Comparison of ENCODE assay signal across 10 cellular contexts in genomic region chr19:50329926-50330294, GRCh38. TPM values are rescaled to one million over a fixed set of nuclear protein-coding genes. Genes with fewer than 3 reads are reported as not detected.
DNase-seq lines count a peak whose midpoint lies in the region; TF ChIP-seq lines count a peak whose summit lies in the region.
"Not testable (repeated sequence)": the region's sequence is repeated elsewhere in the genome, so short reads cannot be mapped to it uniquely, and the experiment has no call there.
"Had no signal": no experiment of that assay in that cellular context is flagged by ENCODE, and none has a peak within 500 bp of the region (broad histone marks: within the 10 kb centered on the region; RNA-seq: fewer than 3 reads in every experiment).

No MANE protein-coding gene starts in this region.

- 22% methylated on average over 18 of the region's 18 CpGs for WGBS in SK-N-SH (ENCODE audit: low lambda C conversion rate)

- not testable (repeated sequence) for H3K4me1 ChIP-seq in BE2C
- H3K4me1 ChIP-seq in HEK293 (ENCODE audit: control insufficient read depth, insufficient read depth, low read length) (peaks cover 16% of the 10 kb centered on the region), SK-N-SH (ENCODE audit: control insufficient read depth in 1 of 2, insufficient read depth in 2 of 2, low read depth in 1 of 2, low read length in 1 of 2) (peaks cover 7 to 52% of the 10 kb centered on the region in 2 experiments; a peak in 2 of 4 replicates), iPS-15b (ENCODE audit: control insufficient read depth, insufficient read depth, low read length) (peaks cover 13% of the 10 kb centered on the region)

- not testable (repeated sequence) for H3F3A ChIP-seq in SK-N-SH (replicated peaks; ENCODE audit: insufficient read depth)

- H3K27ac ChIP-seq in HEK293 (ENCODE audit: extremely low read depth, low read depth, low read length) (peak overlapping the region; percentile 66; the same call in 1 of the 2 replicates), SK-N-SH (ENCODE audit: low read depth in 2 of 2, low read length in 1 of 2) (peak overlapping the region; percentile 75 to 86), dorsolateral prefrontal cortex (peak overlapping the region in 58 of 59 donors; percentile 38 to 93 (median 82))

- intact Hi-C loops in dorsolateral prefrontal cortex (cut with DNase I) = loop anchor here (5.0 to 10.0 kb wide), 3 partner anchors 78 to 403 kb away; partner anchors contain the start of genes ATF5 (in 1 of the 2) and NUP62 (in 1 of the 2)

- H3K4me2 ChIP-seq in SK-N-SH = peak overlapping the region; percentile 78

- H3K36me3 ChIP-seq in BE2C; HEK293 (ENCODE audit: control insufficient read depth in 2 of 2, insufficient read depth in 1 of 2, low read length in 2 of 2); SK-N-SH (replicated peaks in 1 of 2; ENCODE audit: control insufficient read depth in 1 of 2, insufficient read depth in 2 of 2, low read length in 1 of 2); iPS-15b (ENCODE audit: control insufficient read depth, insufficient read depth, low read length): not testable (repeated sequence)

- TF ChIP-seq RAD21 in SK-N-SH (IDR thresholded peaks at IDR 0.05; ENCODE audit: low read length) = not testable (repeated sequence)

- H3K27me3 ChIP-seq in BE2C, dorsolateral prefrontal cortex: not testable (repeated sequence)
- H3K27me3 ChIP-seq in SK-N-SH (ENCODE audit: insufficient read depth) (peaks cover 16% of the 10 kb centered on the region; the same call in 1 of the 2 replicates), iPS-15b (ENCODE audit: control insufficient read depth, insufficient read depth, low read length) (peaks cover 11% of the 10 kb centered on the region)

- not testable (repeated sequence) for DNase-seq in BE2C, SK-N-SH, dorsolateral prefrontal cortex, nephron progenitor cell
- DNase-seq in activated naive CD4-positive, alpha-beta T cell treated with Interleukin-2 at 50 U/mL for 16 hours = peak; percentile 8

- H4K20me1 ChIP-seq in SK-N-SH (ENCODE audit: insufficient read depth) = not testable (repeated sequence)

- peaks cover 65% of the 10 kb centered on the region for H3K4me1 Mint-ChIP-seq in nephron progenitor cell
- peaks cover 68% of the 10 kb centered on the region for H3K4me1 Mint-ChIP-seq in stimulated activated naive CD8-positive, alpha-beta T cell treated with anti-CD3 and anti-CD28 coated beads, Interleukin-15, Interleukin-2, amounts not matched to agents 100 ng/mL and 50 ng/mL, for 24 hours (ENCODE audit: low read depth)

- H3K36me3 Mint-ChIP-seq in nephron progenitor cell (ENCODE audit: low read depth); stimulated activated naive CD8-positive, alpha-beta T cell treated with anti-CD3 and anti-CD28 coated beads, Interleukin-15, Interleukin-2, amounts not matched to agents 100 ng/mL and 50 ng/mL, for 24 hours (ENCODE audit: low read depth): not testable (repeated sequence)

- POLR2A ChIA-PET in HEK293 (lab: Yijun Ruan, JAX) (interaction anchor here (0.5 to 2.7 kb wide), 7 partner anchors 14 to 334 kb away, joined by 3 to 9 read pairs (median 7); partner anchors contain the start of genes MYH14 and POLD1), SK-N-SH (lab: Yijun Ruan, JAX) (interaction anchor here (1.0 kb wide), 1 partner anchor 14 kb away, joined by 9 read pairs; no protein-coding TSS in a partner anchor)

- peaks cover 33% of the 10 kb centered on the region for H3K27me3 Mint-ChIP-seq in nephron progenitor cell (ENCODE audit: low read depth, poor library complexity)
- peaks cover 59% of the 10 kb centered on the region for H3K27me3 Mint-ChIP-seq in stimulated activated naive CD8-positive, alpha-beta T cell treated with anti-CD3 and anti-CD28 coated beads, Interleukin-15, Interleukin-2, amounts not matched to agents 100 ng/mL and 50 ng/mL, for 24 hours

- not testable (repeated sequence) for TF ChIP-seq CTCF in BE2C (IDR thresholded peaks at IDR 0.05; ENCODE audit: low read depth, low read length); HEK293 (tag by site-specific recombination; IDR thresholded peaks at IDR 0.05); SK-N-SH (IDR thresholded peaks at IDR 0.05); dorsolateral prefrontal cortex (IDR thresholded peaks at IDR 0.05 in 54 of 56, conservative IDR thresholded peaks at IDR 0.05 in 2 of 56; ENCODE audit: low read depth in 1 of 56, partially characterized antibody in 56 of 56); nephron progenitor cell (IDR thresholded peaks at IDR 0.05)

- peak overlapping the region; percentile 93 for H3K4me3 Mint-ChIP-seq in nephron progenitor cell
- H3K4me3 Mint-ChIP-seq in stimulated activated naive CD8-positive, alpha-beta T cell treated with anti-CD3 and anti-CD28 coated beads, Interleukin-15, Interleukin-2, amounts not matched to agents 100 ng/mL and 50 ng/mL, for 24 hours = peak overlapping the region; percentile 84

- not testable (repeated sequence) for H3K9me3 ChIP-seq in BE2C; HEK293 (ENCODE audit: control insufficient read depth, insufficient read depth, low read depth, low read length); SK-N-SH; iPS-15b (ENCODE audit: control insufficient read depth, insufficient read depth, low read length)

- H3K9ac ChIP-seq in SK-N-SH = peak overlapping the region; percentile 64; the same call in 1 of the 2 replicates
- not testable (repeated sequence) for H3K9ac ChIP-seq in iPS-15b (ENCODE audit: low read depth, low read length)

- H3K27ac Mint-ChIP-seq in nephron progenitor cell = peak overlapping the region; percentile 99
- peak overlapping the region; percentile 84 for H3K27ac Mint-ChIP-seq in stimulated activated naive CD8-positive, alpha-beta T cell treated with anti-CD3 and anti-CD28 coated beads, Interleukin-15, Interleukin-2, amounts not matched to agents 100 ng/mL and 50 ng/mL, for 24 hours

- H3K79me2 ChIP-seq in SK-N-SH (ENCODE audit: insufficient read depth) = not testable (repeated sequence)

- H3K4me3 ChIP-seq in BE2C (ENCODE audit: low read depth, low read length) (peak overlapping the region; percentile 41), SK-N-SH (ENCODE audit: low read depth in 2 of 2, low read length in 1 of 2) (peak overlapping the region; percentile 49 to 67), dorsolateral prefrontal cortex (peak overlapping the region; percentile 27 to 84 (median 57)), iPS-15b (ENCODE audit: low read depth, low read length) (peak overlapping the region; percentile 95)
- not testable (repeated sequence) for H3K4me3 ChIP-seq in HEK293 (ENCODE audit: low read depth, low read length)

- peaks cover 26% of the 10 kb centered on the region for H3K9me3 Mint-ChIP-seq in nephron progenitor cell
- not testable (repeated sequence) for H3K9me3 Mint-ChIP-seq in stimulated activated naive CD8-positive, alpha-beta T cell treated with anti-CD3 and anti-CD28 coated beads, Interleukin-15, Interleukin-2, amounts not matched to agents 100 ng/mL and 50 ng/mL, for 24 hours

- not testable (repeated sequence) for H3K9me2 ChIP-seq in SK-N-SH

- CTCF ChIA-PET in HEK293 (lab: Yijun Ruan, JAX) (interaction anchor here (1.1 to 1.7 kb wide), 2 partner anchors 12 to 163 kb away, joined by 4 to 5 read pairs; no protein-coding TSS in a partner anchor), SK-N-SH (lab: Yijun Ruan, JAX) (interaction anchor here (1.2 to 2.1 kb wide), 2 partner anchors 13 to 39 kb away, joined by 3 to 15 read pairs; no protein-coding TSS in a partner anchor)

- not testable (repeated sequence) for TF ChIP-seq EP300 in SK-N-SH (IDR thresholded peaks at IDR 0.05; ENCODE audit: borderline replicate concordance in 1 of 2, low read depth in 1 of 2, low read length in 1 of 2)

- H2AFZ ChIP-seq in SK-N-SH (ENCODE audit: low read depth) = peak overlapping the region; percentile 89

RNA-seq across cellular contexts. Expression of gene KCNC3, which starts 0.7 kb away (rescaled TPM):
- 7.4 TPM for polyA plus RNA-seq in BE2C (2012; ENCODE audit: insufficient read depth, insufficient read length, low read depth)
- polyA plus RNA-seq in SK-N-SH (2012; rRNA removed) = 0.26 and 0.30 TPM in 2 replicates
- polyA plus RNA-seq in SK-N-SH (2012; cell fraction: cytosol; rRNA removed) = 0.14 and 0.37 TPM in 2 replicates
- polyA plus RNA-seq in SK-N-SH (2012; cell fraction: nucleus; rRNA removed) = 2.4 and 2.7 TPM in 2 replicates
- 10 to 100 TPM; 15.1 to 99.8 (median 56.4) TPM for total RNA-seq in dorsolateral prefrontal cortex
- total RNA-seq: SJSA1 had no signal

RNA-seq across cellular contexts. Expression of gene NAPSA, which starts 35.5 kb away (rescaled TPM):
- 1.6 TPM for polyA plus RNA-seq in BE2C (2012; ENCODE audit: insufficient read depth, insufficient read length, low read depth)
- polyA plus RNA-seq in SK-N-SH (2012; rRNA removed) = 0.43 and 0.76 TPM in 2 replicates
- 0.05 and 0.20 TPM in 2 replicates for polyA plus RNA-seq in SK-N-SH (2012; cell fraction: cytosol; rRNA removed)
- 3.4 and 4.7 TPM in 2 replicates for polyA plus RNA-seq in SK-N-SH (2012; cell fraction: nucleus; rRNA removed)
- total RNA-seq in dorsolateral prefrontal cortex = 1 to 10 TPM in 101 of 120 experiments, under 1 TPM in 19; 0.28 to 5.4 (median 1.8) TPM
- total RNA-seq: mononuclear cell, SJSA1 had no signal

RNA-seq across cellular contexts. Expression of gene NR1H2, which starts 46.3 kb away (rescaled TPM):
- 65.7 TPM for polyA plus RNA-seq in BE2C (2012; ENCODE audit: insufficient read depth, insufficient read length, low read depth)
- polyA plus RNA-seq in SK-N-SH (2012; rRNA removed) = 72.8 and 108 TPM in 2 replicates
- polyA plus RNA-seq in SK-N-SH (2012; cell fraction: cytosol; rRNA removed) = 66.3 and 75.1 TPM in 2 replicates
- 141 and 150 TPM in 2 replicates for polyA plus RNA-seq in SK-N-SH (2012; cell fraction: nucleus; rRNA removed)
- 10 to 100 TPM; 47.4 to 83.8 (median 64.3) TPM for total RNA-seq in dorsolateral prefrontal cortex

RNA-seq across cellular contexts. Expression of gene POLD1, which starts 54.2 kb away (rescaled TPM):
- polyA plus RNA-seq in BE2C (2012; ENCODE audit: insufficient read depth, insufficient read length, low read depth) = 20.8 TPM
- 28.6 and 33.6 TPM in 2 replicates for polyA plus RNA-seq in SK-N-SH (2012; rRNA removed)
- polyA plus RNA-seq in SK-N-SH (2012; cell fraction: cytosol; rRNA removed) = 8.1 and 14.9 TPM in 2 replicates
- 109 and 151 TPM in 2 replicates for polyA plus RNA-seq in SK-N-SH (2012; cell fraction: nucleus; rRNA removed)
- total RNA-seq in dorsolateral prefrontal cortex = 10 to 100 TPM in 85 of 120 experiments, 1 to 10 TPM in 35; 4.5 to 21.9 (median 12.2) TPM
